In genomic region chr5:135488727-135489465, GRCh38 we compare ENCODE assay signal across 8 cellular contexts. TPM values are rescaled to one million over a fixed set of nuclear protein-coding genes. Genes with fewer than 3 reads are reported as not detected.
DNase-seq lines count a peak whose midpoint lies in the region; ATAC-seq, FAIRE-seq and TF ChIP-seq lines count a peak whose summit lies in the region.

No MANE protein-coding gene starts in this region.

- DNase-seq in GOT3 (lab: John Stamatoyannopoulos, UW), result peak; percentile 35
- DNase-seq in NCI-H510A treated with DMSO at 0.1 percent for 48 hours (lab: John Stamatoyannopoulos, UW), result peak; percentile 73
- peak; percentile 62 to 84 for DNase-seq in H1 (ENCODE audit: low read depth in 1 of 2, low spot score in 2 of 2)
- peak; percentile 63 for DNase-seq in myocyte (ENCODE audit: low read depth)
- DNase-seq in left colon, result no peak

- H3K9ac ChIP-seq in H1 (replicated peaks in 1 of 4; ENCODE audit: extremely low read depth in 1 of 4, low read depth in 3 of 4, low read length in 3 of 4), result no peak overlapping the region

- CTCF ChIA-PET in H1 (lab: Charles Lee; ENCODE audit: partially characterized antibody), result interaction anchor here (0.7 to 9.9 kb wide), 12 partner anchors 11 to 401 kb away, joined by 3 to 137 read pairs (median 6); partner anchors contain the start of gene NEUROG1

- no peak overlapping the region for H3K56ac ChIP-seq in H1 (replicated peaks; ENCODE audit: insufficient read length, low read depth, low read length)

- peaks cover 83 to 99% (median 96%) of the 10 kb centered on the region in 4 experiments for H3K27me3 ChIP-seq in H1 (replicated peaks in 1 of 4; ENCODE audit: control insufficient read depth in 3 of 4, extremely low read depth in 1 of 4, insufficient read depth in 3 of 4, low read length in 3 of 4)

- ATAC-seq in GM19395 (IDR thresholded peaks at IDR 0.05; ENCODE audit: unreplicated experiment), result no peak
- no peak for ATAC-seq in GM21737 (IDR thresholded peaks at IDR 0.05; ENCODE audit: unreplicated experiment)
- ATAC-seq in GM19452 (IDR thresholded peaks at IDR 0.05; ENCODE audit: unreplicated experiment), result no peak
- no peak for ATAC-seq in left colon

- H2AK5ac ChIP-seq in H1 (ENCODE audit: low read depth, low read length), result no peak overlapping the region

- no peaks in the 10 kb centered on the region for H3K9me3 ChIP-seq in H1 (ENCODE audit: insufficient read depth in 2 of 2, low read depth in 1 of 2, low read length in 1 of 2)

- H4K8ac ChIP-seq in H1 (ENCODE audit: extremely low read depth, insufficient read depth, low read length), result peak overlapping the region; percentile 71; the same call in 1 of the 2 replicates

- no peaks in the 10 kb centered on the region for H3K36me3 ChIP-seq in H1 (ENCODE audit: control insufficient read depth in 2 of 4, insufficient read depth in 4 of 4, low read length in 3 of 4)

- no peak overlapping the region for H3K23ac ChIP-seq in H1 (ENCODE audit: insufficient read length)

- H4K91ac ChIP-seq in H1 (replicated peaks; ENCODE audit: insufficient read length, low read length), result no peak overlapping the region

- 3% methylated on average over 28 of the region's 44 CpGs; no CpG with 5 or more reads in 1 of the 2 experiments for WGBS in H1 (ENCODE audit: extremely low coverage in 1 of 2, insufficient coverage in 1 of 2, insufficient read length in 1 of 2, insufficient replicate concordance in 2 of 2, low coverage in 1 of 2, low lambda C conversion rate in 2 of 2, missing lambda C conversion rate in 1 of 2), 2 experiments

- no peak overlapping the region for H3K27ac ChIP-seq in H1 (ENCODE audit: low read depth, low read length)

- H3K23me2 ChIP-seq in H1 (ENCODE audit: low read depth, low read length), result peaks cover 20% of the 10 kb centered on the region; the same call in 1 of the 2 replicates

- no peaks in the 10 kb centered on the region for H3K79me1 ChIP-seq in H1 (ENCODE audit: low read depth, low read length)

- POLR2A ChIA-PET in H1 (lab: Charles Lee; ENCODE audit: partially characterized antibody), result interaction anchor here (0.6 to 1.3 kb wide), 5 partner anchors 13 to 58 kb away, joined by 3 to 4 read pairs (median 4); no protein-coding TSS in a partner anchor

- no peak overlapping the region for H2BK120ac ChIP-seq in H1 (replicated peaks; ENCODE audit: low read depth, low read length)

- intact Hi-C loops in left colon (cut with DNase I, micrococcal nuclease), result no loop called here

- H2BK20ac ChIP-seq in H1 (ENCODE audit: low read length), result no peak overlapping the region; the same call in 1 of the 2 replicates

- H2BK12ac ChIP-seq in H1 (ENCODE audit: low read depth, low read length), result no peak overlapping the region

- peaks cover 4 to 47% (median 27%) of the 10 kb centered on the region in 4 experiments for H3K4me1 ChIP-seq in H1 (replicated peaks in 1 of 4; ENCODE audit: control insufficient read depth in 3 of 4, insufficient read depth in 4 of 4, low read length in 3 of 4)

- no peak overlapping the region for H3K14ac ChIP-seq in H1 (ENCODE audit: insufficient read length)

- TF ChIP-seq RAD21 in H1 (IDR thresholded peaks at IDR 0.05 in 1 of 2, conservative IDR thresholded peaks at IDR 0.05 in 1 of 2; ENCODE audit: low read depth in 2 of 2, low read length in 2 of 2), result no peak; a peak in 1 of 4 replicates

- H2BK5ac ChIP-seq in H1 (ENCODE audit: low read depth, low read length), result no peak overlapping the region; the same call in 1 of the 2 replicates

- no peak overlapping the region for H4K5ac ChIP-seq in H1 (ENCODE audit: insufficient read length, low read depth, low read length)

- no peak for TF ChIP-seq POLR2A in H1 (IDR thresholded peaks at IDR 0.05; ENCODE audit: control extremely low read depth in 1 of 2, low read depth in 2 of 2, low read length in 2 of 2)

- TF ChIP-seq EP300 in H1 (IDR thresholded peaks at IDR 0.05; ENCODE audit: borderline replicate concordance in 1 of 2, low read depth in 2 of 2, low read length in 2 of 2), result no peak

- TF ChIP-seq CTCF in H1 (IDR thresholded peaks at IDR 0.05; ENCODE audit: control extremely low read depth in 1 of 3, insufficient read depth in 1 of 3, low read depth in 1 of 3, low read length in 3 of 3), result no peak

- H3K4ac ChIP-seq in H1 (replicated peaks; ENCODE audit: insufficient read length, low read depth, low read length), result peak overlapping the region; percentile 28

- no peak overlapping the region; the same call in 1 of the 2 replicates for H3K18ac ChIP-seq in H1 (ENCODE audit: extremely low read depth, low read length)

- H4K20me1 ChIP-seq in H1 (replicated peaks in 1 of 2; ENCODE audit: control insufficient read depth in 1 of 2, insufficient read depth in 2 of 2, low read length in 2 of 2), result peaks cover 10 to 27% of the 10 kb centered on the region in 2 experiments

- no peaks in the 10 kb centered on the region for H3K79me2 ChIP-seq in H1 (ENCODE audit: control insufficient read depth in 1 of 2, insufficient read depth in 2 of 2, low read length in 2 of 2)

- H3K4me3 ChIP-seq in H1 (ENCODE audit: extremely low read depth in 1 of 4, insufficient read depth in 2 of 4, low read depth in 3 of 4, low read length in 4 of 4), result peak overlapping the region; percentile 32 to 56 (median 46); a peak in 7 of 8 replicates

- H2BK15ac ChIP-seq in H1 (ENCODE audit: low read length), result no peak overlapping the region

- peak overlapping the region; percentile 73 to 76 for H3K4me2 ChIP-seq in H1 (ENCODE audit: insufficient read depth in 1 of 2, low read depth in 2 of 2, low read length in 2 of 2)

- FAIRE-seq in H1 (lab: Jason Lieb, UNC), result peak; percentile 60

- H2AFZ ChIP-seq in H1 (ENCODE audit: low read length), result no peak overlapping the region

TF ChIP-seq in H1, 55 proteins besides CTCF, POLR2A, EP300 and RAD21 (continues in another document):
- TF ChIP-seq TCF12 (IDR thresholded peaks at IDR 0.05; ENCODE audit: low read depth, low read length) (peak; percentile 58; the same call in 1 of the 2 replicates), RXRA (IDR thresholded peaks at IDR 0.05; ENCODE audit: insufficient read depth, low read depth, low read length) (no peak), EZH2 (IDR thresholded peaks at IDR 0.05; ENCODE audit: low read depth, low read length, severe bottlenecking) (no peak), NANOG (IDR thresholded peaks at IDR 0.05; ENCODE audit: insufficient read depth, low read depth, low read length, poor library complexity, severe bottlenecking) (peak; percentile 96), CTBP2 (IDR thresholded peaks at IDR 0.05; ENCODE audit: borderline replicate concordance, insufficient read depth, insufficient read length, low read length) (peak; percentile 66), SIN3A (conservative IDR thresholded peaks at IDR 0.05 in 1 of 2, IDR thresholded peaks at IDR 0.05 in 1 of 2; ENCODE audit: low read depth in 1 of 2, low read length in 2 of 2) (0 out of 4 replicates have a peak, but pooled peaks of 1 of the 2 experiments have one; percentile 33), ASH2L (IDR thresholded peaks at IDR 0.05; ENCODE audit: low read length) (peak; percentile 79), CREB1 (IDR thresholded peaks at IDR 0.05) (0 out of 2 replicates have a peak, but pooled peaks have one; percentile 24), YY1 (IDR thresholded peaks at IDR 0.05; ENCODE audit: low read depth, low read length) (0 out of 2 replicates have a peak, but pooled peaks have one; percentile 0), FOSL1 (IDR thresholded peaks at IDR 0.05; ENCODE audit: insufficient read depth, low read depth, low read length) (no peak), EGR1 (IDR thresholded peaks at IDR 0.05; ENCODE audit: borderline replicate concordance, low read depth, low read length) (no peak; the same call in 1 of the 2 replicates)
- TF ChIP-seq, protein P1, sequence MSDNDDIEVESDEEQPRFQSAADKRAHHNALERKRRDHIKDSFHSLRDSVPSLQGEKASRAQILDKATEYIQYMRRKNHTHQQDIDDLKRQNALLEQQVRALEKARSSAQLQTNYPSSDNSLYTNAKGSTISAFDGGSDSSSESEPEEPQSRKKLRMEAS (IDR thresholded peaks at IDR 0.05), result peak; percentile 65

RNA-seq across cellular contexts. Expression of gene TIFAB, which starts 36.7 kb away (rescaled TPM):
- not detected in 2 replicates for total RNA-seq in H1 (2021; fragmentation: NEBNext Ultra II Directional; extraction: Animal tissue kit (Norgen Biotek cat#: 25700))
- not detected in 2 replicates for polyA plus RNA-seq in H1 (2011; rRNA removed)
- polyA plus RNA-seq in H1 (2011; cell fraction: cytosol; rRNA removed), result not detected
- polyA plus RNA-seq in H1 (2011; cell fraction: nucleus; rRNA removed), result not detected
- not detected in 4 replicates for polyA plus RNA-seq in H1 (2012, experiment 1 of 2)
- polyA plus RNA-seq in H1 (2012, experiment 2 of 2), result not detected
- polyA plus RNA-seq in H1 (2013, experiment 1 of 2), result not detected
- not detected for polyA plus RNA-seq in H1 (2013, experiment 2 of 2)
- not detected in 2 replicates for polyA minus RNA-seq in H1 (2011; rRNA and poly(A)+ RNA removed)
- polyA minus RNA-seq in H1 (2011; cell fraction: cytosol; rRNA and poly(A)+ RNA removed), result not detected
- not detected for polyA minus RNA-seq in H1 (2011; cell fraction: nucleus; rRNA and poly(A)+ RNA removed)
- total RNA-seq in myocyte (not detected in 2 replicates), left colon (under 1 TPM; 0.09 to 0.31 TPM)
- polyA plus RNA-seq in myocyte (2012), result not detected

RNA-seq across cellular contexts. Expression of gene DCANP1, which starts 41.7 kb away (rescaled TPM):
- total RNA-seq in H1 (2021; fragmentation: NEBNext Ultra II Directional; extraction: Animal tissue kit (Norgen Biotek cat#: 25700)), result not detected in 2 replicates
- not detected in 2 replicates for polyA plus RNA-seq in H1 (2011; rRNA removed)
- polyA plus RNA-seq in H1 (2011; cell fraction: cytosol; rRNA removed), result not detected
- polyA plus RNA-seq in H1 (2011; cell fraction: nucleus; rRNA removed), result not detected
- polyA plus RNA-seq in H1 (2012, experiment 1 of 2), result not detected in 4 replicates
- not detected for polyA plus RNA-seq in H1 (2012, experiment 2 of 2)
- not detected for polyA plus RNA-seq in H1 (2013, experiment 1 of 2)
- not detected for polyA plus RNA-seq in H1 (2013, experiment 2 of 2)
- not detected in 2 replicates for polyA minus RNA-seq in H1 (2011; rRNA and poly(A)+ RNA removed)
- polyA minus RNA-seq in H1 (2011; cell fraction: cytosol; rRNA and poly(A)+ RNA removed), result not detected
- not detected for polyA minus RNA-seq in H1 (2011; cell fraction: nucleus; rRNA and poly(A)+ RNA removed)
- total RNA-seq in myocyte (not detected in 2 replicates), left colon (under 1 TPM in 1 of 2 donors, not detected in 1; 0.08 TPM)
- not detected for polyA plus RNA-seq in myocyte (2012)

RNA-seq across cellular contexts. Expression of gene NEUROG1, which starts 46.9 kb away (rescaled TPM):
- total RNA-seq in H1 (2021; fragmentation: NEBNext Ultra II Directional; extraction: Animal tissue kit (Norgen Biotek cat#: 25700)), result not detected in 2 replicates
- not detected in 2 replicates for polyA plus RNA-seq in H1 (2011; rRNA removed)
- polyA plus RNA-seq in H1 (2011; cell fraction: cytosol; rRNA removed), result not detected
- polyA plus RNA-seq in H1 (2011; cell fraction: nucleus; rRNA removed), result 0.06 TPM
- polyA plus RNA-seq in H1 (2012, experiment 1 of 2), result not detected in 4 replicates
- polyA plus RNA-seq in H1 (2012, experiment 2 of 2), result not detected
- polyA plus RNA-seq in H1 (2013, experiment 1 of 2), result 0.02 TPM
- not detected for polyA plus RNA-seq in H1 (2013, experiment 2 of 2)
- 0.09 TPM in 1 of 2 replicates, not detected in the other for polyA minus RNA-seq in H1 (2011; rRNA and poly(A)+ RNA removed)
- not detected for polyA minus RNA-seq in H1 (2011; cell fraction: cytosol; rRNA and poly(A)+ RNA removed)
- polyA minus RNA-seq in H1 (2011; cell fraction: nucleus; rRNA and poly(A)+ RNA removed), result not detected
- total RNA-seq in myocyte (not detected in 2 replicates), left colon (not detected)
- not detected for polyA plus RNA-seq in myocyte (2012)

Comparison
In these comparisons a context has a peak if more than half of its experiments do, and no peak if none do; other contexts are left out.
1. DNase-seq: peak in GOT3 (single experiment), NCI-H510A treated with DMSO at 0.1 percent for 48 hours (single experiment), H1 (2 of 2) and myocyte (single experiment); none in left colon (0 of 2).